In genomic region chr3:150180349-150180748, GRCh38 we compare ENCODE assay signal across 1 cellular context.
TF ChIP-seq lines count a peak whose summit lies in the region.

No MANE protein-coding gene starts in this region.

TF ChIP-seq in HepG2, 621 proteins besides CTCF, POLR2A, EP300 and RAD21 (continued from another document):
- no peak for TF ChIP-seq ZBTB33 (CRISPR knock-in tag; IDR thresholded peaks at IDR 0.05)
- TF ChIP-seq HNRNPLL (IDR thresholded peaks at IDR 0.05; ENCODE audit: low read depth, low read length, poor library complexity, severe bottlenecking) = no peak
- TF ChIP-seq NFAT5 (CRISPR knock-in tag; IDR thresholded peaks at IDR 0.05) = no peak
- TF ChIP-seq RFX3 (CRISPR knock-in tag; IDR thresholded peaks at IDR 0.05) = no peak
- no peak for TF ChIP-seq ZSCAN21 (CRISPR knock-in tag; IDR thresholded peaks at IDR 0.05; ENCODE audit: borderline replicate concordance)
- TF ChIP-seq AHR (CRISPR knock-in tag; IDR thresholded peaks at IDR 0.05) = no peak
- no peak for TF ChIP-seq CENPT (CRISPR knock-in tag; IDR thresholded peaks at IDR 0.05; ENCODE audit: low read depth)
- no peak for TF ChIP-seq RBM22 (optimal IDR thresholded peaks at IDR 0.05; ENCODE audit: low read length)
- TF ChIP-seq FLYWCH1 (CRISPR knock-in tag; IDR thresholded peaks at IDR 0.05) = no peak
- no peak for TF ChIP-seq CSRNP1 (CRISPR knock-in tag; IDR thresholded peaks at IDR 0.05)
- peak; percentile 19; the same call in 1 of the 2 replicates for TF ChIP-seq HMG20A (CRISPR knock-in tag; IDR thresholded peaks at IDR 0.05; ENCODE audit: borderline replicate concordance)
- no peak for TF ChIP-seq MEIS2 (CRISPR knock-in tag; IDR thresholded peaks at IDR 0.05)
- no peak for TF ChIP-seq DBP (CRISPR knock-in tag; IDR thresholded peaks at IDR 0.05; ENCODE audit: not compliant biosample characterization)
- TF ChIP-seq HNF4A (CRISPR knock-in tag; IDR thresholded peaks at IDR 0.05) = peak; percentile 25; the same call in 1 of the 2 replicates
- no peak for TF ChIP-seq PHF8 (CRISPR knock-in tag; IDR thresholded peaks at IDR 0.05)
TF ChIP-seq in HepG2: peak in this region for 5.
